Comparison of ENCODE assay signal across 18 cellular contexts in genomic region chr10:44933922-44934321, GRCh38. TPM values are rescaled to one million over a fixed set of nuclear protein-coding genes. Genes with fewer than 3 reads are reported as not detected.
"Had no signal": no experiment of that assay in that cellular context is flagged by ENCODE, and none has a peak within 500 bp of the region (broad histone marks: within the 10 kb centered on the region; RNA-seq: fewer than 3 reads in every experiment).

No MANE protein-coding gene starts in this region.

- DNase-seq: activated CD4-positive, CD25-positive, alpha-beta regulatory T cell treated with anti-CD3 and anti-CD28 coated beads, Interleukin-2, amount 50 U/mL, for 72 hours; activated naive CD4-positive, alpha-beta T cell treated with anti-CD3 and anti-CD28 coated beads for 36 hours; activated naive CD8-positive, alpha-beta T cell treated with anti-CD3 and anti-CD28 coated beads, Interleukin-2, amount 50 U/mL, for 24 hours; hippocampal formation; mesendoderm; nucleus accumbens; stimulated activated CD4-positive, alpha-beta T cell treated with anti-CD3 and anti-CD28 coated beads, Interleukin-12 subunit alpha, Interleukin-12 subunit beta, amount 100 ng/mL, for 4 hours; stimulated activated CD4-positive, alpha-beta T cell treated with anti-CD3 and anti-CD28 coated beads, Interleukin-2, amount 100 ng/mL, for 24 hours; stimulated activated naive B cell treated with anti-CD40 and anti-IgM and Interleukin-4, amounts not matched to agents 10 μg/mL and 1 μg/mL and 100 μg/mL, for 72 hours; T-cell had no signal

- H3K4me3 ChIP-seq: tibial artery had no signal

- ATAC-seq: activated naive CD8-positive, alpha-beta T cell treated with anti-CD3 and anti-CD28 coated beads, Interleukin-2, amount 50 U/mL, for 24 hours; esophagus mucosa; natural killer cell treated with Interleukin-12 subunit alpha and Interleukin-12 subunit beta and Interleukin-15 and Interleukin-18, amount 100 ng/mL, for 72 hours; stimulated activated naive B cell treated with anti-CD40 and anti-IgM and Interleukin-4, amounts not matched to agents 10 μg/mL and 1 μg/mL and 100 μg/mL, for 72 hours; T-cell had no signal

- H3K9me3 ChIP-seq: tibial artery had no signal

- H3K36me3 ChIP-seq: tibial artery had no signal

- H3K27me3 ChIP-seq: tibial artery had no signal

RNA-seq across cellular contexts. Expression of gene TMEM72, which starts 22.8 kb away (rescaled TPM):
- total RNA-seq: activated CD8-positive, alpha-beta memory T cell treated with anti-CD3 and anti-CD28 coated beads for 36 hours; activated naive CD4-positive, alpha-beta T cell treated with anti-CD3 and anti-CD28 coated beads for 36 hours; activated T-helper 2 cell treated with anti-CD3 and anti-CD28 coated beads, Interferon-gamma antibody, Interleukin-2, Interleukin-4, amounts not matched to agents 10 μg/mL and 5 μg/mL and 100 μg/mL, durations not matched to agents 14 hours and 24 hours and 36 hours; aorta; bronchial epithelial cell; esophagus mucosa; natural killer cell treated with Interleukin-12 subunit alpha and Interleukin-12 subunit beta and Interleukin-15 and Interleukin-18, amount 100 ng/mL, for 72 hours had no signal
- polyA plus RNA-seq: aorta, keratinocyte had no signal
